In the genomic region with DNA sequence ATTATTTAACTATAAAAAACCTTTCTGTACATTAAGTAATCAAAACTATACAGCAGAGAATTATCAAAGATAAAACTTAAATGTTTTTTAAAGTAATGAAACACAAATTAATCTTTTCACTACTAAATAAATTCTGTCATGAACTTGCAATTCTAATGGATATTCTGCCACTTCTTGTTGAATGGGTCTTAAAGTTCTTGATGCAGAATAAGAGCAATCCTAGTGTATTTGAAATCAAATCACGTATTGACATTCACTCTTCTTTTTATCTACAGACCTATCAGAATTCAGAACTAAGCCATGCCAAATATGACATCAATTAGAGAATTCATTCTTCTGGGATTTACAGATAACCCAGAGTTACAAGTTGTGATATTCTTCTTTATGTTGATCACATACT, we compare ENCODE assay signal across 33 cellular contexts. TPM values are rescaled to one million over a fixed set of nuclear protein-coding genes. Genes with fewer than 3 reads are reported as not detected.
"Had no signal": no experiment of that assay in that cellular context is flagged by ENCODE, and none has a peak within 500 bp of the region (broad histone marks: within the 10 kb centered on the region; RNA-seq: fewer than 3 reads in every experiment).

OR6C65 (plus strand) TSS at position 301 of the 400 bp plus-strand sequence; CDS start at position 301, 0 bp downstream.

- FAIRE-seq: bronchial epithelial cell, TTC549 had no signal

- DNase-seq: activated B cell treated with CpG ODN at 0.5 μM for 24 hours; activated CD4-positive, alpha-beta memory T cell treated with anti-CD3 and anti-CD28 coated beads, Interleukin-2, amount 10 ng/mL, durations not matched to agents 7 days and 5 days; activated CD4-positive, alpha-beta T cell treated with anti-CD3 and anti-CD28 coated beads for 4 hours; activated CD4-positive, alpha-beta T cell treated with anti-CD3 and anti-CD28 coated beads, Interleukin-2, amount 10 ng/mL, durations not matched to agents 7 days and 5 days; activated CD4-positive, alpha-beta T cell treated with anti-CD3 and anti-CD28 coated beads, Interleukin-2, amount 50 U/mL, for 48 hours; activated CD4-positive, CD25-positive, alpha-beta regulatory T cell treated with anti-CD3 and anti-CD28 coated beads, Interleukin-2, amount 50 U/mL, for 72 hours; activated CD8-positive, alpha-beta memory T cell treated with anti-CD3 and anti-CD28 coated beads for 24 hours; activated CD8-positive, alpha-beta memory T cell treated with anti-CD3 and anti-CD28 coated beads, Interleukin-2, amount 10 ng/mL, durations not matched to agents 7 days and 5 days; activated CD8-positive, alpha-beta memory T cell treated with anti-CD3 and anti-CD28 coated beads, Interleukin-2, amount 50 U/mL, for 48 hours; activated CD8-positive, alpha-beta T cell treated with anti-CD3 and anti-CD28 coated beads, Interleukin-2, amount 10 ng/mL, durations not matched to agents 7 days and 5 days; activated effector memory CD4-positive, alpha-beta T cell treated with Interleukin-2 at 50 U/mL for 16 hours; activated gamma-delta T cell; activated naive CD4-positive, alpha-beta T cell treated with anti-CD3 and anti-CD28 coated beads, Interleukin-2, amount 10 ng/mL, durations not matched to agents 7 days and 5 days; activated naive CD4-positive, alpha-beta T cell treated with Interleukin-2 at 50 U/mL for 16 hours; activated naive CD8-positive, alpha-beta T cell treated with anti-CD3 and anti-CD28 coated beads, Interleukin-2, amount 10 ng/mL, durations not matched to agents 7 days and 5 days; activated naive CD8-positive, alpha-beta T cell treated with anti-CD3 and anti-CD28 coated beads, Interleukin-2, amount 50 U/mL, for 24 hours; activated T-cell treated with anti-CD3 and anti-CD28 coated beads, Interleukin-2, amount 50 U/mL, for 24 hours; activated T-cell treated with anti-CD3 and anti-CD28 coated beads, Interleukin-2, amount 50 U/mL, for 48 hours; amygdala; anterior cingulate cortex; caudate nucleus; cerebellar nuclear complex; T-helper 1 cell; T-helper 2 cell; T-helper 9 cell had no signal

- H3K4me3 ChIP-seq: ascending aorta, cardiac muscle cell had no signal

- H3K36me3 ChIP-seq: ascending aorta, cardiac muscle cell had no signal

- ATAC-seq: activated CD8-positive, alpha-beta memory T cell treated with anti-CD3 and anti-CD28 coated beads, Interleukin-2, amount 10 ng/mL, durations not matched to agents 7 days and 5 days; activated CD8-positive, alpha-beta T cell treated with anti-CD3 and anti-CD28 coated beads, Interleukin-2, amount 10 ng/mL, durations not matched to agents 7 days and 5 days; activated naive CD8-positive, alpha-beta T cell treated with anti-CD3 and anti-CD28 coated beads, Interleukin-2, amount 50 U/mL, for 24 hours had no signal

- H3K27ac ChIP-seq: ascending aorta, cardiac muscle cell, VCaP had no signal

- H3K27me3 ChIP-seq: ascending aorta, cardiac muscle cell had no signal

- H3K4me1 ChIP-seq: ascending aorta had no signal

- H3K9me3 ChIP-seq: ascending aorta had no signal

RNA-seq across cellular contexts. Expression of gene OR6C65, which starts in this region (rescaled TPM):
- total RNA-seq: activated B cell treated with CpG ODN at 0.5 μM for 24 hours; activated CD4-positive, alpha-beta memory T cell treated with anti-CD3 and anti-CD28 coated beads, Interleukin-2, amount 10 ng/mL, durations not matched to agents 7 days and 5 days; activated CD4-positive, alpha-beta T cell treated with anti-CD3 and anti-CD28 coated beads, Interleukin-2, amount 10 ng/mL, durations not matched to agents 7 days and 5 days; activated CD8-positive, alpha-beta memory T cell treated with anti-CD3 and anti-CD28 coated beads, Interleukin-2, amount 10 ng/mL, durations not matched to agents 7 days and 5 days; activated CD8-positive, alpha-beta T cell treated with anti-CD3 and anti-CD28 coated beads, Interleukin-2, amount 10 ng/mL, durations not matched to agents 7 days and 5 days; activated naive CD8-positive, alpha-beta T cell treated with anti-CD3 and anti-CD28 coated beads, Interleukin-2, amount 10 ng/mL, durations not matched to agents 7 days and 5 days; activated T-helper 2 cell treated with anti-CD3 and anti-CD28 coated beads, Interferon-gamma antibody, Interleukin-2, Interleukin-4, amounts not matched to agents 10 μg/mL and 5 μg/mL and 100 μg/mL, durations not matched to agents 14 hours and 24 hours and 36 hours; ascending aorta; bronchial epithelial cell; cardiac muscle cell; chondrocyte had no signal
- polyA plus RNA-seq: adipose tissue, cardiac muscle cell had no signal
